Comparison of ENCODE assay signal across 8 cellular contexts in the genomic region with DNA sequence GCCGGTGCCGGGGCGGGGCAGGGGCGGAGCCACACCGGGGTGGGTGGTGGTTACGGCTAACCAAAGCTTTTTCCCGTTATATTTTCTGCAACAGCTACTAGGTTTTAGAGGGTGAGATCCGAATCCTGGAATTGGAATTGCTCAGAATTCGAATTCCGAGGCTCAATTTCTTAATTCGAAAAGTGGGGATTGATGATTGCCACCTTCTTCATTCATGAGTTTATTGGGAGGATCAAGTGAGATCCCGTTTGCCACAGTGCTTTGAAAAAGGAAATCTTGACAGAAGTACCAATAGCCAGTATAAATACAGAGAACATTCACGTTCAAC. TPM values are rescaled to one million over a fixed set of nuclear protein-coding genes. Genes with fewer than 3 reads are reported as not detected.
DNase-seq lines count a peak whose midpoint lies in the region; ATAC-seq and TF ChIP-seq lines count a peak whose summit lies in the region.

No MANE protein-coding gene starts in this region.

- peaks cover 18 to 26% of the 10 kb centered on the region in 2 donors for H3K4me1 Mint-ChIP-seq in natural killer cell treated with Interleukin-12 subunit alpha and Interleukin-12 subunit beta and Interleukin-15 and Interleukin-18, amount 100 ng/mL, for 72 hours (ENCODE audit: low read depth in 2 of 2)

- TF ChIP-seq CTCF in BJ (IDR thresholded peaks at IDR 0.05; ENCODE audit: insufficient read depth, low read depth, low read length), result no peak
- no peak for TF ChIP-seq CTCF in cardiac fibroblast (IDR thresholded peaks at IDR 0.05; ENCODE audit: low read depth, low read length)

- no peaks in the 10 kb centered on the region for H3K36me3 ChIP-seq in BJ (ENCODE audit: control insufficient read depth, insufficient read depth, low read length)
- H3K36me3 ChIP-seq in HUES64 (ENCODE audit: insufficient read depth, low read length), result no peaks in the 10 kb centered on the region; the same call in 1 of the 2 replicates

- 6% methylated on average over 12 of the region's 13 CpGs for WGBS in HUES64

- H3K4me3 ChIP-seq in BJ (ENCODE audit: low read depth, low read length), result peak overlapping the region; percentile 44
- peak overlapping the region; percentile 94 for H3K4me3 ChIP-seq in HUES64 (ENCODE audit: low read length)
- peak overlapping the region; percentile 45 to 59 for H3K4me3 ChIP-seq in cardiac fibroblast (replicated peaks in 1 of 2; ENCODE audit: low read depth in 2 of 2, low read length in 2 of 2)

- CTCF ChIA-PET in BJ (lab: Yijun Ruan, JAX), result interaction anchor here (1.3 to 2.2 kb wide), 3 partner anchors 21 to 256 kb away, joined by 3 to 6 read pairs (median 4); no protein-coding TSS in a partner anchor

- H3K27me3 ChIP-seq in BJ (ENCODE audit: control insufficient read depth, insufficient read depth, low read length), result no peaks in the 10 kb centered on the region
- H3K27me3 ChIP-seq in HUES64 (ENCODE audit: insufficient read depth, low read length), result no peaks in the 10 kb centered on the region

- H3K9me3 Mint-ChIP-seq in natural killer cell treated with Interleukin-12 subunit alpha and Interleukin-12 subunit beta and Interleukin-15 and Interleukin-18, amount 100 ng/mL, for 72 hours, result no peaks in the 10 kb centered on the region

- no peak overlapping the region for H3K9ac ChIP-seq in HUES64 (ENCODE audit: low read depth, low read length)

- H3K4me3 Mint-ChIP-seq in natural killer cell treated with Interleukin-12 subunit alpha and Interleukin-12 subunit beta and Interleukin-15 and Interleukin-18, amount 100 ng/mL, for 72 hours, result peak overlapping the region; percentile 77

- H3K27ac Mint-ChIP-seq in natural killer cell treated with Interleukin-12 subunit alpha and Interleukin-12 subunit beta and Interleukin-15 and Interleukin-18, amount 100 ng/mL, for 72 hours, result peak overlapping the region; percentile 21 to 62

- DNase-seq in BJ (ENCODE audit: low read depth) (no peak), cardiac fibroblast (ENCODE audit: low read depth in 2 of 2) (no peak), NCI-H345 (lab: John Stamatoyannopoulos, UW) (no peak), midbrain (lab: John Stamatoyannopoulos, UW) (no peak), DMS153 (lab: John Stamatoyannopoulos, UW) (no peak), middle frontal gyrus (ENCODE audit: extremely low spot score, low spot score) (no peak)
- DNase-seq in natural killer cell treated with Interleukin-12 subunit alpha and Interleukin-12 subunit beta and Interleukin-15 and Interleukin-18, amount 100 ng/mL, for 72 hours (ENCODE audit: low spot score), result no peak

- no peaks in the 10 kb centered on the region for H3K36me3 Mint-ChIP-seq in natural killer cell treated with Interleukin-12 subunit alpha and Interleukin-12 subunit beta and Interleukin-15 and Interleukin-18, amount 100 ng/mL, for 72 hours

- H3K4me1 ChIP-seq in HUES64 (ENCODE audit: insufficient read depth, low read length), result peaks cover 19% of the 10 kb centered on the region

- H3K27me3 Mint-ChIP-seq in natural killer cell treated with Interleukin-12 subunit alpha and Interleukin-12 subunit beta and Interleukin-15 and Interleukin-18, amount 100 ng/mL, for 72 hours, result no peaks in the 10 kb centered on the region

- H3K9me3 ChIP-seq in HUES64 (ENCODE audit: insufficient read depth, low read depth, low read length), result no peaks in the 10 kb centered on the region

- ATAC-seq in natural killer cell treated with Interleukin-12 subunit alpha and Interleukin-12 subunit beta and Interleukin-15 and Interleukin-18, amount 100 ng/mL, for 72 hours, result no peak

- POLR2A ChIA-PET in BJ (lab: Charles Lee), result interaction anchor here (0.7 to 1.0 kb wide), 3 partner anchors 30 to 1713 kb away, joined by 3 to 4 read pairs (median 3); a partner anchor contains a TSS

- peak overlapping the region; percentile 100; the same call in 1 of the 2 replicates for H3K27ac ChIP-seq in HUES64 (ENCODE audit: low read depth, low read length)

RNA-seq across cellular contexts. Expression of a gene that starts 0.2 kb away (rescaled TPM):
- 10.5 and 20.2 TPM in 2 replicates for polyA plus RNA-seq in BJ (2011; rRNA removed)
- 0.62 and 2.2 TPM in 2 replicates for polyA minus RNA-seq in BJ (2011; rRNA and poly(A)+ RNA removed)
- polyA plus RNA-seq in HUES64 (2013, experiment 1 of 2), result 38.8 TPM
- polyA plus RNA-seq in HUES64 (2013, experiment 2 of 2), result 48.3 TPM
- total RNA-seq in natural killer cell treated with Interleukin-12 subunit alpha and Interleukin-12 subunit beta and Interleukin-15 and Interleukin-18, amount 100 ng/mL, for 72 hours, result 10 to 100 TPM in 1 of 2 donors, 1 to 10 TPM in 1; 8.4 to 10.7 TPM

RNA-seq across cellular contexts. Expression of a gene that starts 0.5 kb away (rescaled TPM):
- 24.4 and 26.5 TPM in 2 replicates for polyA plus RNA-seq in BJ (2011; rRNA removed)
- 10.9 and 14.7 TPM in 2 replicates for polyA minus RNA-seq in BJ (2011; rRNA and poly(A)+ RNA removed)
- 2.8 TPM for polyA plus RNA-seq in HUES64 (2013, experiment 1 of 2)
- polyA plus RNA-seq in HUES64 (2013, experiment 2 of 2), result 2.5 TPM
- 1 to 10 TPM; 2.5 to 4.0 TPM for total RNA-seq in natural killer cell treated with Interleukin-12 subunit alpha and Interleukin-12 subunit beta and Interleukin-15 and Interleukin-18, amount 100 ng/mL, for 72 hours

RNA-seq across cellular contexts. Expression of a gene that starts 29.0 kb away (rescaled TPM):
- polyA plus RNA-seq in BJ (2011; rRNA removed), result 4.8 and 5.6 TPM in 2 replicates
- 2.5 and 4.0 TPM in 2 replicates for polyA minus RNA-seq in BJ (2011; rRNA and poly(A)+ RNA removed)
- 13.3 TPM for polyA plus RNA-seq in HUES64 (2013, experiment 1 of 2)
- polyA plus RNA-seq in HUES64 (2013, experiment 2 of 2), result 13.6 TPM
- 10 to 100 TPM; 10.1 to 14.0 TPM for total RNA-seq in natural killer cell treated with Interleukin-12 subunit alpha and Interleukin-12 subunit beta and Interleukin-15 and Interleukin-18, amount 100 ng/mL, for 72 hours

RNA-seq across cellular contexts. Expression of a gene that starts 32.6 kb away (rescaled TPM):
- polyA plus RNA-seq in BJ (2011; rRNA removed), result not detected in 2 replicates
- 0.15 TPM in 1 of 2 replicates, not detected in the other for polyA minus RNA-seq in BJ (2011; rRNA and poly(A)+ RNA removed)
- 0.20 TPM for polyA plus RNA-seq in HUES64 (2013, experiment 1 of 2)
- polyA plus RNA-seq in HUES64 (2013, experiment 2 of 2), result 0.19 TPM
- total RNA-seq in natural killer cell treated with Interleukin-12 subunit alpha and Interleukin-12 subunit beta and Interleukin-15 and Interleukin-18, amount 100 ng/mL, for 72 hours, result 1 to 10 TPM in 1 of 2 donors, under 1 TPM in 1; 0.55 to 1.9 TPM

RNA-seq across cellular contexts. Expression of a gene that starts 50.4 kb away (rescaled TPM):
- polyA plus RNA-seq in BJ (2011; rRNA removed), result 2.0 and 4.2 TPM in 2 replicates
- polyA minus RNA-seq in BJ (2011; rRNA and poly(A)+ RNA removed), result 0.66 and 1.0 TPM in 2 replicates
- polyA plus RNA-seq in HUES64 (2013, experiment 1 of 2), result 4.1 TPM
- 5.7 TPM for polyA plus RNA-seq in HUES64 (2013, experiment 2 of 2)
- total RNA-seq in natural killer cell treated with Interleukin-12 subunit alpha and Interleukin-12 subunit beta and Interleukin-15 and Interleukin-18, amount 100 ng/mL, for 72 hours, result 1 to 10 TPM; 8.7 to 9.5 TPM

Comparison
In these comparisons a context has a peak if more than half of its experiments do, and no peak if none do; other contexts are left out.
1. H3K4me3 ChIP-seq: peak in every context shown above with its lines; median percentile 94 in HUES64; 52 in cardiac fibroblast; 44 in BJ.